Comparison of ENCODE assay signal across 9 cellular contexts in genomic region chr17:35080536-35080935, GRCh38. TPM values are rescaled to one million over a fixed set of nuclear protein-coding genes. Genes with fewer than 3 reads are reported as not detected.
A peak's percentile ranks its signal among the peaks of the same experiment; 100 is the strongest.
DNase-seq lines count a peak whose midpoint lies in the region; ATAC-seq and TF ChIP-seq lines count a peak whose summit lies in the region.
"Had no signal": no experiment of that assay in that cellular context is flagged by ENCODE, and none has a peak within 500 bp of the region (broad histone marks: within the 10 kb centered on the region; RNA-seq: fewer than 3 reads in every experiment).

No MANE protein-coding gene starts in this region.

- peaks cover 83% of the 10 kb centered on the region for H3K79me2 ChIP-seq in PC-3 (ENCODE audit: low read length)

- POLR2A ChIA-PET in PC-3 (lab: Charles Lee; ENCODE audit: unreplicated experiment) = interaction anchor here (0.7 kb wide), 1 partner anchor 80 kb away, joined by 4 read pairs; no protein-coding TSS in a partner anchor

- H2AFZ ChIP-seq in PC-3 (ENCODE audit: low read length) = no peak overlapping the region

- ATAC-seq in GM18502 (IDR thresholded peaks at IDR 0.05; ENCODE audit: poor library complexity, unreplicated experiment) = peak; percentile 49
- peak; percentile 51 for ATAC-seq in GM21825 (IDR thresholded peaks at IDR 0.05; ENCODE audit: unreplicated experiment)
- no peak for ATAC-seq in PC-3

- H3K4me3 Mint-ChIP-seq in osteocyte (ENCODE audit: unreplicated experiment) = no peak overlapping the region

- peaks cover 76% of the 10 kb centered on the region for H3K4me1 ChIP-seq in PC-3 (ENCODE audit: insufficient read depth, low read length)

- H3K9me3 ChIP-seq in PC-3 (ENCODE audit: low read length) = no peaks in the 10 kb centered on the region

- no peak overlapping the region for H3K27ac Mint-ChIP-seq in osteocyte (ENCODE audit: unreplicated experiment)

- peaks cover 2% of the 10 kb centered on the region for H3K36me3 Mint-ChIP-seq in osteocyte (ENCODE audit: unreplicated experiment)

- H3K9me3 Mint-ChIP-seq in osteocyte (ENCODE audit: unreplicated experiment) = no peaks in the 10 kb centered on the region

- TF ChIP-seq CTCF in PC-3 (conservative IDR thresholded peaks at IDR 0.05; ENCODE audit: low read depth, low read length) (no peak), osteocyte (IDR thresholded peaks at IDR 0.05) (no peak)

- no peaks in the 10 kb centered on the region for H3K27me3 Mint-ChIP-seq in osteocyte (ENCODE audit: unreplicated experiment)

- peak overlapping the region; percentile 88 for H3K9ac ChIP-seq in PC-3 (ENCODE audit: low read length)

- peaks cover 5% of the 10 kb centered on the region; the same call in 1 of the 2 replicates for H3K36me3 ChIP-seq in PC-3 (ENCODE audit: low read depth, low read length)

- H3K4me3 ChIP-seq in PC-3 (ENCODE audit: low read length) = no peak overlapping the region

- H3K4me2 ChIP-seq in PC-3 (ENCODE audit: low read length) = peak overlapping the region; percentile 83

- no TSS peak for BruUV-seq in PC-3 (replicated peaks; lab: Mats Ljungman, UMichigan)

- DNase-seq in PC-3 (no peak), kidney tubule cell (ENCODE audit: low spot score) (peak; percentile 20), osteocyte (ENCODE audit: extremely low spot score, unreplicated experiment) (no peak), NCI-H187 (lab: John Stamatoyannopoulos, UW) (no peak), NCI-H187 treated with DMSO at 0.1 percent for 48 hours (lab: John Stamatoyannopoulos, UW) (no peak)
- DNase-seq: activated CD4-positive, alpha-beta T cell treated with anti-CD3 and anti-CD28 coated beads, Interleukin-2, amount 50 U/mL, for 4 hours; kidney glomerular epithelial cell had no signal

- no peaks in the 10 kb centered on the region for H3K27me3 ChIP-seq in PC-3 (ENCODE audit: low read length)

- no peaks in the 10 kb centered on the region for H4K20me1 ChIP-seq in PC-3 (ENCODE audit: low read length)

- peaks cover 24% of the 10 kb centered on the region for H3K4me1 Mint-ChIP-seq in osteocyte (ENCODE audit: unreplicated experiment)

- H3K27ac ChIP-seq in PC-3 (ENCODE audit: low read length) = peak overlapping the region; percentile 99

- intact Hi-C loops in PC-3 (cut with micrococcal nuclease) = no loop called here

- H3K9me2 ChIP-seq in PC-3 (replicated peaks; ENCODE audit: low read length) = no peaks in the 10 kb centered on the region

- peaks cover 18% of the 10 kb centered on the region for H3F3A ChIP-seq in PC-3 (ENCODE audit: low read length, unreplicated experiment)

- CTCF ChIA-PET in PC-3 (lab: Charles Lee) = no interaction called here

RNA-seq across cellular contexts. Expression of gene RFFL, which starts 17.0 kb away (rescaled TPM):
- 37.7 and 46.4 TPM in 2 replicates for total RNA-seq in PC-3 (2014; rRNA removed)
- 19.3 and 22.9 TPM in 2 replicates for total RNA-seq in osteocyte

RNA-seq across cellular contexts. Expression of gene RAD51D, which starts 39.1 kb away (rescaled TPM):
- 10.7 and 16.5 TPM in 2 replicates for total RNA-seq in PC-3 (2014; rRNA removed)
- 14.8 and 18.2 TPM in 2 replicates for total RNA-seq in osteocyte

RNA-seq across cellular contexts. Expression of gene FNDC8, which starts 40.9 kb away (rescaled TPM):
- total RNA-seq in PC-3 (2014; rRNA removed) = not detected in 2 replicates
- total RNA-seq in osteocyte = not detected in 2 replicates
